Comparison of ENCODE assay signal across 2 cellular contexts in the genomic region with DNA sequence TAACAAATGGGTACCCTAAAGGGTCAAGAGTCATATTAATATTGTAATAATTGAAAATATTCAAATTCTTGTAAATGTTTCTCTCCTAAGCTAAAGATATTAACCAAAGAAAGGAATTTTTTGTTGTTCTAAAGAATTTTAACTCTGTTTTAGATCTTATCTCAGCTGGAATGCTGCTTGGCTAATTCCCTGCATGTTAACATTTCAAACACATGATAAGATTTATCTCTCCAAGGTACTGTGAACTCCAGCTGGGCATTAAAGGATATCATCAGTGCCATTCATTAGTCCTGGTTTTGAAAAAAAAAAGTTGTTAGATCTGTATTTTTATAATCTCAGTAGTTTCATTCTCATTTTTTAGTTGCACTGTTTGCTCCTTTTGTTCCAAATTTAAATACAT.
A peak's percentile ranks its signal among the peaks of the same experiment; 100 is the strongest.
TF ChIP-seq lines count a peak whose summit lies in the region.

No MANE protein-coding gene starts in this region.

TF ChIP-seq in GM23338, 12 proteins besides CTCF, POLR2A, EP300 and RAD21 (continued from another document):
- no peak for TF ChIP-seq ZNF462 (CRISPR knock-in tag; IDR thresholded peaks at IDR 0.05)
- TF ChIP-seq JUNB (IDR thresholded peaks at IDR 0.05; ENCODE audit: unreplicated experiment), result no peak
- TF ChIP-seq REST (IDR thresholded peaks at IDR 0.05; ENCODE audit: unreplicated experiment), result no peak
- TF ChIP-seq ZNF331 (CRISPR knock-in tag; IDR thresholded peaks at IDR 0.05; ENCODE audit: low read depth), result no peak
- no peak for TF ChIP-seq EZH2phosphoT487 (IDR thresholded peaks at IDR 0.05; ENCODE audit: unreplicated experiment)

TF ChIP-seq in SK-N-SH, 30 proteins besides CTCF, POLR2A, EP300 and RAD21 (continued from another document):
- TF ChIP-seq MXI1 (IDR thresholded peaks at IDR 0.05; ENCODE audit: low read depth, low read length), result no peak
- no peak for TF ChIP-seq FOSL2 (IDR thresholded peaks at IDR 0.05; ENCODE audit: borderline replicate concordance, low read depth)
- TF ChIP-seq JUND (IDR thresholded peaks at IDR 0.05), result peak; percentile 32; the same call in 1 of the 2 replicates
- TF ChIP-seq NFIC (IDR thresholded peaks at IDR 0.05; ENCODE audit: borderline replicate concordance), result peak; percentile 8; the same call in 1 of the 2 replicates
- TF ChIP-seq MEF2A (IDR thresholded peaks at IDR 0.05; ENCODE audit: borderline replicate concordance, low read depth), result no peak
- no peak for TF ChIP-seq REST (IDR thresholded peaks at IDR 0.05; ENCODE audit: low read depth, low read length)
- TF ChIP-seq RFX5 (IDR thresholded peaks at IDR 0.05; ENCODE audit: low read length), result no peak
- TF ChIP-seq, protein P1, sequence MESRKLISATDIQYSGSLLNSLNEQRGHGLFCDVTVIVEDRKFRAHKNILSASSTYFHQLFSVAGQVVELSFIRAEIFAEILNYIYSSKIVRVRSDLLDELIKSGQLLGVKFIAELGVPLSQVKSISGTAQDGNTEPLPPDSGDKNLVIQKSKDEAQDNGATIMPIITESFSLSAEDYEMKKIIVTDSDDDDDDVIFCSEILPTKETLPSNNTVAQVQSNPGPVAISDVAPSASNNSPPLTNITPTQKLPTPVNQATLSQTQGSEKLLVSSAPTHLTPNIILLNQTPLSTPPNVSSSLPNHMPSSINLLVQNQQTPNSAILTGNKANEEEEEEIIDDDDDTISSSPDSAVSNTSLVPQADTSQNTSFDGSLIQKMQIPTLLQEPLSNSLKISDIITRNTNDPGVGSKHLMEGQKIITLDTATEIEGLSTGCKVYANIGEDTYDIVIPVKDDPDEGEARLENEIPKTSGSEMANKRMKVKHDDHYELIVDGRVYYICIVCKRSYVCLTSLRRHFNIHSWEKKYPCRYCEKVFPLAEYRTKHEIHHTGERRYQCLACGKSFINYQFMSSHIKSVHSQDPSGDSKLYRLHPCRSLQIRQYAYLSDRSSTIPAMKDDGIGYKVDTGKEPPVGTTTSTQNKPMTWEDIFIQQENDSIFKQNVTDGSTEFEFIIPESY (IDR thresholded peaks at IDR 0.05; ENCODE audit: borderline replicate concordance, low read depth), result no peak
- TF ChIP-seq ELF1 (IDR thresholded peaks at IDR 0.05), result no peak
- no peak for TF ChIP-seq NRF1 (IDR thresholded peaks at IDR 0.05; ENCODE audit: low read depth, low read length)
- no peak for TF ChIP-seq SMC3 (IDR thresholded peaks at IDR 0.05; ENCODE audit: low read depth, low read length)
- TF ChIP-seq TCF12 (IDR thresholded peaks at IDR 0.05), result peak; percentile 68
- TF ChIP-seq CHD2 (IDR thresholded peaks at IDR 0.05; ENCODE audit: low read length, partially characterized antibody), result no peak
- TF ChIP-seq, protein P2, sequence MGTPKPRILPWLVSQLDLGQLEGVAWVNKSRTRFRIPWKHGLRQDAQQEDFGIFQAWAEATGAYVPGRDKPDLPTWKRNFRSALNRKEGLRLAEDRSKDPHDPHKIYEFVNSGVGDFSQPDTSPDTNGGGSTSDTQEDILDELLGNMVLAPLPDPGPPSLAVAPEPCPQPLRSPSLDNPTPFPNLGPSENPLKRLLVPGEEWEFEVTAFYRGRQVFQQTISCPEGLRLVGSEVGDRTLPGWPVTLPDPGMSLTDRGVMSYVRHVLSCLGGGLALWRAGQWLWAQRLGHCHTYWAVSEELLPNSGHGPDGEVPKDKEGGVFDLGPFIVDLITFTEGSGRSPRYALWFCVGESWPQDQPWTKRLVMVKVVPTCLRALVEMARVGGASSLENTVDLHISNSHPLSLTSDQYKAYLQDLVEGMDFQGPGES (IDR thresholded peaks at IDR 0.05; ENCODE audit: low read depth, low read length), result no peak
- TF ChIP-seq, protein P3, sequence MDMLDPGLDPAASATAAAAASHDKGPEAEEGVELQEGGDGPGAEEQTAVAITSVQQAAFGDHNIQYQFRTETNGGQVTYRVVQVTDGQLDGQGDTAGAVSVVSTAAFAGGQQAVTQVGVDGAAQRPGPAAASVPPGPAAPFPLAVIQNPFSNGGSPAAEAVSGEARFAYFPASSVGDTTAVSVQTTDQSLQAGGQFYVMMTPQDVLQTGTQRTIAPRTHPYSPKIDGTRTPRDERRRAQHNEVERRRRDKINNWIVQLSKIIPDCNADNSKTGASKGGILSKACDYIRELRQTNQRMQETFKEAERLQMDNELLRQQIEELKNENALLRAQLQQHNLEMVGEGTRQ (IDR thresholded peaks at IDR 0.05; ENCODE audit: borderline replicate concordance, low read depth, low read length), result no peak
